ENCODE assay signal across 8 cellular contexts in genomic region chr9:137294684-137295312, GRCh38. TPM values are rescaled to one million over a fixed set of nuclear protein-coding genes. Genes with fewer than 3 reads are reported as not detected.
DNase-seq lines count a peak whose midpoint lies in the region; ATAC-seq and TF ChIP-seq lines count a peak whose summit lies in the region.

No MANE protein-coding gene starts in this region.

- H3K4me3 Mint-ChIP-seq in Calu3 (ENCODE audit: low read depth, unreplicated experiment): peak overlapping the region; percentile 57

- H3K4me3 ChIP-seq in colonic mucosa (peak overlapping the region; percentile 41), muscle layer of duodenum (ENCODE audit: low read depth in 1 of 2, low read length in 2 of 2) (peak overlapping the region in 1 of 2 donors; percentile 16)

- H3K9me3 ChIP-seq in colonic mucosa: no peaks in the 10 kb centered on the region
- no peaks in the 10 kb centered on the region for H3K9me3 ChIP-seq in muscle layer of duodenum (ENCODE audit: control insufficient read depth in 1 of 2, low read length in 2 of 2)

- CTCF ChIA-PET in Calu3 (lab: Charles Lee): interaction anchor here (1.5 to 1.7 kb wide), 2 partner anchors 18 to 58 kb away, joined by 6 to 7 read pairs; partner anchors contain the start of gene TOR4A

- no peaks in the 10 kb centered on the region for H3K9me3 Mint-ChIP-seq in Calu3 (ENCODE audit: low read depth, unreplicated experiment)

- peak overlapping the region; percentile 96 for H3K27ac Mint-ChIP-seq in Calu3 (ENCODE audit: unreplicated experiment)

- peak overlapping the region; percentile 97 for H3K27ac ChIP-seq in colonic mucosa
- peak overlapping the region; percentile 58 for H3K27ac ChIP-seq in muscle layer of duodenum (ENCODE audit: low read length)

- H3K36me3 ChIP-seq in colonic mucosa (no peaks in the 10 kb centered on the region), muscle layer of duodenum (ENCODE audit: control insufficient read depth in 1 of 2, insufficient read depth in 2 of 2, low read length in 2 of 2) (no peaks in the 10 kb centered on the region)

- H3K9ac ChIP-seq in colonic mucosa (ENCODE audit: low read depth in 2 of 2, low read length in 2 of 2): peak overlapping the region; percentile 69 to 81

- H3K4me1 ChIP-seq in colonic mucosa: no peaks in the 10 kb centered on the region
- H3K4me1 ChIP-seq in muscle layer of duodenum (ENCODE audit: control insufficient read depth in 1 of 2, insufficient read depth in 2 of 2, low read length in 2 of 2): peaks cover 0 to 16% of the 10 kb centered on the region in 2 donors

- intact Hi-C loops in Calu3 (cut with micrococcal nuclease; ENCODE audit: unreplicated experiment) (loop anchor here (10.0 kb wide), 1 partner anchor 120 kb away; no protein-coding TSS in a partner anchor), colonic mucosa (cut with DNase I) (no loop called here)

- no peaks in the 10 kb centered on the region for H3K27me3 Mint-ChIP-seq in Calu3 (ENCODE audit: unreplicated experiment)

- H3K27me3 ChIP-seq in colonic mucosa: peaks cover 14% of the 10 kb centered on the region
- peaks cover 35% of the 10 kb centered on the region for H3K27me3 ChIP-seq in muscle layer of duodenum (ENCODE audit: low read depth, low read length)

- peaks cover 47% of the 10 kb centered on the region for H3K36me3 Mint-ChIP-seq in Calu3 (ENCODE audit: insufficient read depth, unreplicated experiment)

- no TSS peak for BruUV-seq in Calu3 (replicated peaks; lab: Mats Ljungman, UMichigan)

- H3K4me1 Mint-ChIP-seq in Calu3 (ENCODE audit: low read depth, unreplicated experiment): peaks cover 27% of the 10 kb centered on the region

- no peak for DNase-seq in Calu3
- DNase-seq in Kasumi-1 (lab: John Stamatoyannopoulos, UW): peak; percentile 55 to 57
- peak; percentile 28 for DNase-seq in colonic mucosa
- no peak for DNase-seq in AML-193 (lab: John Stamatoyannopoulos, UW)

- ATAC-seq in HG02885 (IDR thresholded peaks at IDR 0.05; ENCODE audit: poor library complexity, unreplicated experiment) (no peak), GM21528 (IDR thresholded peaks at IDR 0.05; ENCODE audit: low FRiP score, unreplicated experiment) (no peak), HG03108 (IDR thresholded peaks at IDR 0.05; ENCODE audit: unreplicated experiment) (no peak)

- TF ChIP-seq CTCF in Calu3 (IDR thresholded peaks at IDR 0.05; ENCODE audit: unreplicated experiment) (no peak), colonic mucosa (IDR thresholded peaks at IDR 0.05) (no peak)

RNA-seq across cellular contexts. Expression of gene NRARP, which starts 7.3 kb away (rescaled TPM):
- total RNA-seq in Calu3 (2022) (32.6 and 32.9 TPM in 2 replicates), colonic mucosa (100 to 1,000 TPM; 120 to 178 TPM)

RNA-seq across cellular contexts. Expression of gene TOR4A, which starts 17.3 kb away (rescaled TPM):
- total RNA-seq in Calu3 (2022) (51.8 and 60.2 TPM in 2 replicates), colonic mucosa (10 to 100 TPM; 57.1 to 63.9 TPM)

RNA-seq across cellular contexts. Expression of gene NELFB, which starts 39.7 kb away (rescaled TPM):
- 41.8 and 43.5 TPM in 2 replicates for total RNA-seq in Calu3 (2022)
- 10 to 100 TPM; 62.1 to 87.1 TPM for total RNA-seq in colonic mucosa

RNA-seq across cellular contexts. Expression of gene STPG3, which starts 43.7 kb away (rescaled TPM):
- total RNA-seq in Calu3 (2022) (not detected in 2 replicates), colonic mucosa (not detected)

RNA-seq across cellular contexts. Expression of gene TUBB4B, which starts 53.7 kb away (rescaled TPM):
- total RNA-seq in Calu3 (2022): 360 and 383 TPM in 2 replicates
- total RNA-seq in colonic mucosa: 100 to 1,000 TPM; 303 to 779 TPM

Comparison
In these comparisons a context has a peak if more than half of its experiments do, and no peak if none do; other contexts are left out.
1. DNase-seq: peak in Kasumi-1 (2 of 2) and colonic mucosa (single experiment); none in Calu3 (single experiment) and AML-193 (0 of 2).